Comparison of ENCODE assay signal across 8 cellular contexts in genomic region chr6:6661684-6662083, GRCh38.
DNase-seq lines count a peak whose midpoint lies in the region; ATAC-seq and TF ChIP-seq lines count a peak whose summit lies in the region.

No MANE protein-coding gene starts in this region.

- H3K4me3 Mint-ChIP-seq in activated CD4-positive, alpha-beta T cell treated with anti-CD3 and anti-CD28 coated beads, Interleukin-2, amount 10 ng/mL, durations not matched to agents 7 days and 5 days: no peak overlapping the region
- H3K4me3 Mint-ChIP-seq in activated T-cell treated with anti-CD3 and anti-CD28 coated beads, Interleukin-2, amount 50 U/mL, for 72 hours: no peak overlapping the region

- no peak for TF ChIP-seq POLR2A in transverse colon (IDR thresholded peaks at IDR 0.05)

- H3K27me3 Mint-ChIP-seq in activated CD4-positive, alpha-beta T cell treated with anti-CD3 and anti-CD28 coated beads, Interleukin-2, amount 10 ng/mL, durations not matched to agents 7 days and 5 days: no peaks in the 10 kb centered on the region
- no peaks in the 10 kb centered on the region for H3K27me3 Mint-ChIP-seq in activated T-cell treated with anti-CD3 and anti-CD28 coated beads, Interleukin-2, amount 50 U/mL, for 72 hours (ENCODE audit: low read depth)

- DNase-seq in activated CD4-positive, alpha-beta T cell treated with anti-CD3 and anti-CD28 coated beads, Interleukin-2, amount 10 ng/mL, durations not matched to agents 7 days and 5 days: no peak
- no peak for DNase-seq in activated CD4-positive, alpha-beta T cell treated with anti-CD3 and anti-CD28 coated beads for 1 hour
- DNase-seq in RWPE1 (ENCODE audit: low spot score) (peak; percentile 26), right atrium auricular region (ENCODE audit: low spot score) (peak; percentile 76), transverse colon (peak; percentile 62)
- DNase-seq in activated T-cell treated with anti-CD3 and anti-CD28 coated beads, Interleukin-2, amount 50 U/mL, for 72 hours: no peak

- 22% methylated on average over 3 of the region's 3 CpGs; no CpG with 5 or more reads in 1 of the 2 donors for WGBS in transverse colon (ENCODE audit: low coverage in 1 of 2), 2 donors

- H3K36me3 ChIP-seq in right atrium auricular region (no peaks in the 10 kb centered on the region), transverse colon (no peaks in the 10 kb centered on the region)

- peaks cover 81% of the 10 kb centered on the region for H3K4me1 Mint-ChIP-seq in activated CD4-positive, alpha-beta T cell treated with anti-CD3 and anti-CD28 coated beads, Interleukin-2, amount 10 ng/mL, durations not matched to agents 7 days and 5 days
- H3K4me1 Mint-ChIP-seq in activated T-cell treated with anti-CD3 and anti-CD28 coated beads, Interleukin-2, amount 50 U/mL, for 72 hours (ENCODE audit: low read depth): peaks cover 33% of the 10 kb centered on the region

- peaks cover 0 to 20% of the 10 kb centered on the region in 2 donors for H3K4me1 ChIP-seq in right atrium auricular region
- H3K4me1 ChIP-seq in transverse colon: peaks cover 8 to 17% (median 13%) of the 10 kb centered on the region in 4 donors

- H3K4me3 ChIP-seq in right atrium auricular region (no peak overlapping the region), transverse colon (no peak overlapping the region)

- in situ Hi-C loops in transverse colon (cut with MboI; ENCODE audit: low pct_ligation_motif_present in 1 of 4, low pct_unique_long_range_greater_than_20kb in 1 of 4, low sequenced_read_pairs in 3 of 4): loop anchor here in 1 of 4 donors (25.0 kb wide), 1 partner anchor 951 kb away; no protein-coding TSS in a partner anchor

- intact Hi-C loops in transverse colon (cut with DNase I; ENCODE audit: low total_unique reads): no loop called here

- H3K9me3 ChIP-seq in right atrium auricular region: no peaks in the 10 kb centered on the region
- no peaks in the 10 kb centered on the region for H3K9me3 ChIP-seq in transverse colon

- H3K27ac ChIP-seq in RWPE1 (no peak overlapping the region), right atrium auricular region (no peak overlapping the region), transverse colon (peak overlapping the region in 1 of 4 donors; percentile 11)

- H3K27ac Mint-ChIP-seq in activated CD4-positive, alpha-beta T cell treated with anti-CD3 and anti-CD28 coated beads, Interleukin-2, amount 10 ng/mL, durations not matched to agents 7 days and 5 days: peak overlapping the region; percentile 58
- H3K27ac Mint-ChIP-seq in activated T-cell treated with anti-CD3 and anti-CD28 coated beads, Interleukin-2, amount 50 U/mL, for 72 hours: no peak overlapping the region

- CTCF ChIA-PET in activated CD4-positive, alpha-beta T cell treated with anti-CD3 and anti-CD28 coated beads, Interleukin-2, amount 10 ng/mL, durations not matched to agents 7 days and 5 days (lab: Charles Lee): interaction anchor here (1.5 to 1.7 kb wide), 2 partner anchors 40 to 614 kb away, joined by 3 read pairs; no protein-coding TSS in a partner anchor
- CTCF ChIA-PET in RWPE1 (lab: Yijun Ruan, JAX): no interaction called here

- no peak for TF ChIP-seq EP300 in transverse colon (IDR thresholded peaks at IDR 0.05; ENCODE audit: low read depth)

- H3K36me3 Mint-ChIP-seq in activated CD4-positive, alpha-beta T cell treated with anti-CD3 and anti-CD28 coated beads, Interleukin-2, amount 10 ng/mL, durations not matched to agents 7 days and 5 days (ENCODE audit: low read depth): peaks cover 24% of the 10 kb centered on the region
- H3K36me3 Mint-ChIP-seq in activated T-cell treated with anti-CD3 and anti-CD28 coated beads, Interleukin-2, amount 50 U/mL, for 72 hours (ENCODE audit: insufficient read depth in 2 of 2): peaks cover 0 to 3% of the 10 kb centered on the region in 2 donors

- H3K27me3 ChIP-seq in right atrium auricular region (no peaks in the 10 kb centered on the region), transverse colon (no peaks in the 10 kb centered on the region)

- POLR2A ChIA-PET in activated CD4-positive, alpha-beta T cell treated with anti-CD3 and anti-CD28 coated beads, Interleukin-2, amount 10 ng/mL, durations not matched to agents 7 days and 5 days (lab: Charles Lee): no interaction called here
- POLR2A ChIA-PET in RWPE1 (lab: Yijun Ruan, JAX; ENCODE audit: low non-redundant PET): no interaction called here

- ATAC-seq in activated T-cell treated with anti-CD3 and anti-CD28 coated beads, Interleukin-2, amount 50 U/mL, for 72 hours (replicated peaks in 1 of 2): no peak
- ATAC-seq in HG03460 (IDR thresholded peaks at IDR 0.05; ENCODE audit: unreplicated experiment) (no peak), GM19328 (IDR thresholded peaks at IDR 0.05; ENCODE audit: unreplicated experiment) (no peak)

- peaks cover 11% of the 10 kb centered on the region for H3K9me3 Mint-ChIP-seq in activated CD4-positive, alpha-beta T cell treated with anti-CD3 and anti-CD28 coated beads, Interleukin-2, amount 10 ng/mL, durations not matched to agents 7 days and 5 days
- H3K9me3 Mint-ChIP-seq in activated T-cell treated with anti-CD3 and anti-CD28 coated beads, Interleukin-2, amount 50 U/mL, for 72 hours: no peaks in the 10 kb centered on the region

- TF ChIP-seq CTCF in RWPE1 (conservative IDR thresholded peaks at IDR 0.05; ENCODE audit: low read depth): no peak
- TF ChIP-seq CTCF in right atrium auricular region (IDR thresholded peaks at IDR 0.05): no peak
- no peak for TF ChIP-seq CTCF in transverse colon (IDR thresholded peaks at IDR 0.05)

Comparison
In these comparisons a context has a peak if more than half of its experiments do, and no peak if none do; other contexts are left out.
1. DNase-seq: peak in RWPE1 (single experiment), right atrium auricular region (single experiment) and transverse colon (single experiment); none in activated CD4-positive, alpha-beta T cell treated with anti-CD3 and anti-CD28 coated beads, Interleukin-2, amount 10 ng/mL, durations not matched to agents 7 days and 5 days (single experiment), activated CD4-positive, alpha-beta T cell treated with anti-CD3 and anti-CD28 coated beads for 1 hour (single experiment) and activated T-cell treated with anti-CD3 and anti-CD28 coated beads, Interleukin-2, amount 50 U/mL, for 72 hours (0 of 2).